Comparison of ENCODE assay signal across 15 cellular contexts in genomic region chr1:35845766-35846165, GRCh38. TPM values are rescaled to one million over a fixed set of nuclear protein-coding genes. Genes with fewer than 3 reads are reported as not detected.
DNase-seq lines count a peak whose midpoint lies in the region; FAIRE-seq and TF ChIP-seq lines count a peak whose summit lies in the region.
"Had no signal": no experiment of that assay in that cellular context is flagged by ENCODE, and none has a peak within 500 bp of the region (broad histone marks: within the 10 kb centered on the region; RNA-seq: fewer than 3 reads in every experiment).

No MANE protein-coding gene starts in this region.

- CTCF ChIA-PET in OCI-LY7 (lab: Charles Lee; ENCODE audit: unreplicated experiment), result no interaction called here

- H4K20me1 ChIP-seq in hepatocyte (ENCODE audit: insufficient read depth, poor library complexity, severe bottlenecking) (no peaks in the 10 kb centered on the region), OCI-LY7 (ENCODE audit: insufficient read depth, low read length) (no peaks in the 10 kb centered on the region)

- peaks cover 6% of the 10 kb centered on the region for H3K4me1 Mint-ChIP-seq in brain

- POLR2A ChIA-PET in OCI-LY7 (lab: Charles Lee), result interaction anchor here (0.6 kb wide), 1 partner anchor 189 kb away, joined by 4 read pairs; no protein-coding TSS in a partner anchor

- no peaks in the 10 kb centered on the region for H3K9me3 Mint-ChIP-seq in brain
- H3K9me3 Mint-ChIP-seq: activated T-helper 1 cell treated with anti-CD3 and anti-CD28 coated beads, Interleukin-12 subunit alpha, Interleukin-12 subunit beta, Interleukin-2, Interleukin-4 antibody, amounts not matched to agents 30 ng/mL and 10 ng/mL and 1 ng/mL, durations not matched to agents 14 hours and 24 hours and 36 hours had no signal

- intact Hi-C loops in OCI-LY7 (cut with micrococcal nuclease; ENCODE audit: unreplicated experiment), result no loop called here
- intact Hi-C loops in kidney (cut with DNase I), result no loop called here

- H3K27me3 ChIP-seq in right atrium auricular region (no peaks in the 10 kb centered on the region), hepatocyte (no peaks in the 10 kb centered on the region)
- H3K27me3 ChIP-seq: BLaER1 treated with 17β-estradiol and CSF1 and Interleukin-3, amounts not matched to agents 10 nM and 100 nM; pancreas had no signal

- TF ChIP-seq CTCF in brain (conservative IDR thresholded peaks at IDR 0.05) (no peak), right atrium auricular region (IDR thresholded peaks at IDR 0.05) (no peak), hepatocyte (IDR thresholded peaks at IDR 0.05; ENCODE audit: poor library complexity) (no peak), OCI-LY7 (conservative IDR thresholded peaks at IDR 0.05; ENCODE audit: low read length) (no peak), kidney (IDR thresholded peaks at IDR 0.05; ENCODE audit: borderline replicate concordance, extremely low read depth, insufficient read depth) (no peak)

- H3K9me3 ChIP-seq in right atrium auricular region, result no peaks in the 10 kb centered on the region
- H3K9me3 ChIP-seq in hepatocyte (ENCODE audit: low read depth), result no peaks in the 10 kb centered on the region
- no peaks in the 10 kb centered on the region for H3K9me3 ChIP-seq in OCI-LY7 (ENCODE audit: low read length)
- no peaks in the 10 kb centered on the region for H3K9me3 ChIP-seq in kidney (ENCODE audit: control insufficient read depth in 1 of 2, low read length in 2 of 2)
- H3K9me3 ChIP-seq: BLaER1 treated with 17β-estradiol and CSF1 and Interleukin-3, amounts not matched to agents 10 nM and 100 nM; pancreas had no signal

- FAIRE-seq in kidney (lab: Jason Lieb, UNC), result no peak
- FAIRE-seq: colon, pancreas had no signal

- H3K36me3 ChIP-seq in right atrium auricular region (peaks cover 47% of the 10 kb centered on the region), hepatocyte (replicated peaks; ENCODE audit: insufficient read depth, low read depth) (peaks cover 2% of the 10 kb centered on the region), OCI-LY7 (ENCODE audit: insufficient read depth, low read length) (no peaks in the 10 kb centered on the region), kidney (ENCODE audit: control insufficient read depth in 1 of 2, insufficient read depth in 2 of 2, low read length in 2 of 2) (peaks cover under 1 to 7% of the 10 kb centered on the region in 2 donors)

- H3K4me2 ChIP-seq in hepatocyte, result no peak overlapping the region
- no peak overlapping the region for H3K4me2 ChIP-seq in OCI-LY7 (ENCODE audit: low read length)
- H3K4me2 ChIP-seq: BLaER1 treated with 17β-estradiol and CSF1 and Interleukin-3, amounts not matched to agents 10 nM and 100 nM had no signal

- no peaks in the 10 kb centered on the region for H3K27me3 Mint-ChIP-seq in brain

- H3K4me1 ChIP-seq in right atrium auricular region, result peaks cover 0 to 13% of the 10 kb centered on the region in 2 donors
- H3K4me1 ChIP-seq in hepatocyte (ENCODE audit: insufficient read depth), result no peaks in the 10 kb centered on the region
- H3K4me1 ChIP-seq in OCI-LY7 (ENCODE audit: insufficient read depth, low read length, poor library complexity, severe bottlenecking), result no peaks in the 10 kb centered on the region
- H3K4me1 ChIP-seq in kidney (ENCODE audit: control insufficient read depth in 1 of 2, insufficient read depth in 1 of 2, low read depth in 1 of 2, low read length in 2 of 2), result no peaks in the 10 kb centered on the region
- H3K4me1 ChIP-seq: pancreas had no signal

- H3K27ac Mint-ChIP-seq in brain, result peak overlapping the region in 4 of 5 experiments; percentile 47 to 91 (median 68)
- H3K27ac Mint-ChIP-seq: activated T-helper 1 cell treated with anti-CD3 and anti-CD28 coated beads, Interleukin-12 subunit alpha, Interleukin-12 subunit beta, Interleukin-2, Interleukin-4 antibody, amounts not matched to agents 30 ng/mL and 10 ng/mL and 1 ng/mL, durations not matched to agents 14 hours and 24 hours and 36 hours had no signal

- H2AFZ ChIP-seq in hepatocyte (no peak overlapping the region), OCI-LY7 (ENCODE audit: low read length) (no peak overlapping the region)

- WGBS in hepatocyte (ENCODE audit: low lambda C conversion rate, missing lambda C conversion rate), result 82% methylated on average over 1 of the region's 1 CpG

- no peak overlapping the region for H3K4me3 ChIP-seq in right atrium auricular region
- H3K4me3 ChIP-seq in hepatocyte, result no peak overlapping the region
- no peak overlapping the region for H3K4me3 ChIP-seq in OCI-LY7 (ENCODE audit: low read depth, low read length, poor library complexity, severe bottlenecking)
- H3K4me3 ChIP-seq in kidney (ENCODE audit: low read length in 2 of 2), result no peak overlapping the region
- H3K4me3 ChIP-seq: BLaER1 treated with 17β-estradiol and CSF1 and Interleukin-3, amounts not matched to agents 10 nM and 100 nM; pancreas had no signal

- no peak overlapping the region for H3K9ac ChIP-seq in kidney (ENCODE audit: low read length in 2 of 2)
- H3K9ac ChIP-seq: BLaER1 treated with 17β-estradiol and CSF1 and Interleukin-3, amounts not matched to agents 10 nM and 100 nM had no signal

- H3K79me2 ChIP-seq in hepatocyte (no peaks in the 10 kb centered on the region), OCI-LY7 (ENCODE audit: insufficient read depth, low read depth, low read length) (no peaks in the 10 kb centered on the region)

- H3K36me3 Mint-ChIP-seq in brain, result peaks cover 67% of the 10 kb centered on the region

- H3K9me2 ChIP-seq in hepatocyte (replicated peaks; ENCODE audit: insufficient read depth) (no peaks in the 10 kb centered on the region), OCI-LY7 (ENCODE audit: insufficient read depth, low read length) (no peaks in the 10 kb centered on the region)

- peak overlapping the region; percentile 46 to 85 for H3K27ac ChIP-seq in right atrium auricular region
- peak overlapping the region; percentile 67 for H3K27ac ChIP-seq in substantia nigra (ENCODE audit: low read depth, low read length, poor library complexity, severe bottlenecking)
- no peak overlapping the region for H3K27ac ChIP-seq in hepatocyte
- H3K27ac ChIP-seq in OCI-LY7 (ENCODE audit: low read depth, low read length, poor library complexity, severe bottlenecking), result no peak overlapping the region
- no peak overlapping the region for H3K27ac ChIP-seq in kidney (ENCODE audit: low read depth in 2 of 2, low read length in 2 of 2)
- H3K27ac ChIP-seq: BLaER1 treated with 17β-estradiol and CSF1 and Interleukin-3, amounts not matched to agents 10 nM and 100 nM; epithelial cell of prostate; pancreas; VCaP had no signal

- peak; percentile 47 for DNase-seq in NCI-H1694 treated with DMSO at 0.1 percent for 48 hours (lab: John Stamatoyannopoulos, UW)
- DNase-seq in right atrium auricular region (ENCODE audit: low spot score), result no peak
- DNase-seq in substantia nigra (lab: John Stamatoyannopoulos, UW), result peak in 22 of 49 donors; percentile 3 to 51 (median 12)
- DNase-seq in hepatocyte (ENCODE audit: low spot score), result no peak
- no peak for DNase-seq in OCI-LY7 (ENCODE audit: low spot score)
- DNase-seq in kidney, result no peak
- DNase-seq: NCI-H1105 treated with DMSO at 0.1 percent for 48 hours, pancreas, SW 1271 had no signal

- BruUV-seq in OCI-LY7 (replicated peaks; lab: Mats Ljungman, UMichigan), result no TSS peak

- no peak overlapping the region for H3K4me3 Mint-ChIP-seq in brain
- H3K4me3 Mint-ChIP-seq: activated T-helper 1 cell treated with anti-CD3 and anti-CD28 coated beads, Interleukin-12 subunit alpha, Interleukin-12 subunit beta, Interleukin-2, Interleukin-4 antibody, amounts not matched to agents 30 ng/mL and 10 ng/mL and 1 ng/mL, durations not matched to agents 14 hours and 24 hours and 36 hours had no signal

RNA-seq across cellular contexts. Expression of gene AGO1, which starts 37.2 kb away (rescaled TPM):
- polyA plus RNA-seq in brain (ENCODE audit: insufficient read depth, low read depth, low replicate concordance) (13.7 TPM), hepatocyte (7.6 and 8.6 TPM in 2 replicates), kidney (ENCODE audit: insufficient read depth, low read depth, low replicate concordance) (3.3 TPM)
- total RNA-seq in right atrium auricular region (10 to 100 TPM; 20.3 to 22.1 TPM), hepatocyte (17.8 and 22.2 TPM in 2 replicates), OCI-LY7 (2022) (20.6 and 20.9 TPM in 2 replicates), kidney (21.4 TPM)
- 5.8 and 8.1 TPM in 2 replicates for total RNA-seq in OCI-LY7 (2014; rRNA removed; shearing (Covaris generic))

RNA-seq across cellular contexts. Expression of gene AGO4, which starts 38.0 kb away (rescaled TPM):
- polyA plus RNA-seq in brain (ENCODE audit: insufficient read depth, low read depth, low replicate concordance), result 3.8 TPM
- total RNA-seq in right atrium auricular region, result 10 to 100 TPM; 15.7 to 16.4 TPM
- total RNA-seq in hepatocyte, result 8.3 and 12.4 TPM in 2 replicates
- 3.7 and 5.2 TPM in 2 replicates for polyA plus RNA-seq in hepatocyte
- total RNA-seq in OCI-LY7 (2014; rRNA removed; shearing (Covaris generic)), result 6.5 and 14.1 TPM in 2 replicates
- 18.6 and 22.3 TPM in 2 replicates for total RNA-seq in OCI-LY7 (2022)
- 12.2 TPM for total RNA-seq in kidney
- 3.3 TPM for polyA plus RNA-seq in kidney (ENCODE audit: insufficient read depth, low read depth, low replicate concordance)

Comparison
In these comparisons a context has a peak if more than half of its experiments do, and no peak if none do; other contexts are left out.
1. H3K27ac ChIP-seq: peak in right atrium auricular region (2 of 2) and substantia nigra (single experiment); none in hepatocyte (single experiment), OCI-LY7 (single experiment) and kidney (0 of 2).